Comparison of ENCODE assay signal across 17 cellular contexts in genomic region chr10:130958981-130959751, GRCh38.
DNase-seq lines count a peak whose midpoint lies in the region; ATAC-seq and TF ChIP-seq lines count a peak whose summit lies in the region.
"Had no signal": no experiment of that assay in that cellular context is flagged by ENCODE, and none has a peak within 500 bp of the region (broad histone marks: within the 10 kb centered on the region; RNA-seq: fewer than 3 reads in every experiment).

No MANE protein-coding gene starts in this region.

- H3K27me3 ChIP-seq in right atrium auricular region (no peaks in the 10 kb centered on the region), gastroesophageal sphincter (peaks cover 35% of the 10 kb centered on the region)
- no peaks in the 10 kb centered on the region for H3K27me3 ChIP-seq in naive thymus-derived CD4-positive, alpha-beta T cell (ENCODE audit: control insufficient read depth in 2 of 2, insufficient read depth in 2 of 2, low read length in 2 of 2)
- H3K27me3 ChIP-seq: BLaER1 had no signal

- CTCF ChIA-PET in naive thymus-derived CD4-positive, alpha-beta T cell (lab: Charles Lee): no interaction called here

- no peak overlapping the region for H3K4me3 ChIP-seq in right atrium auricular region
- no peak overlapping the region for H3K4me3 ChIP-seq in naive thymus-derived CD4-positive, alpha-beta T cell (ENCODE audit: low read length)
- no peak overlapping the region for H3K4me3 ChIP-seq in gastroesophageal sphincter
- H3K4me3 ChIP-seq: BLaER1 had no signal

- POLR2A ChIA-PET in naive thymus-derived CD4-positive, alpha-beta T cell (lab: Charles Lee): no interaction called here

- no peak for TF ChIP-seq POLR2A in gastroesophageal sphincter (IDR thresholded peaks at IDR 0.05)

- ATAC-seq in Right ventricle myocardium superior (ENCODE audit: poor library complexity): no peak
- ATAC-seq in naive thymus-derived CD4-positive, alpha-beta T cell: peak; percentile 20
- ATAC-seq in stimulated activated naive CD8-positive, alpha-beta T cell treated with anti-CD3 and anti-CD28 coated beads, Interleukin-15, amount 100 ng/mL, for 72 hours: peak; percentile 6
- ATAC-seq in gastroesophageal sphincter: no peak
- ATAC-seq: HepG2 had no signal

- no peak overlapping the region for H3K27ac ChIP-seq in right atrium auricular region
- no peak overlapping the region for H3K27ac ChIP-seq in naive thymus-derived CD4-positive, alpha-beta T cell (ENCODE audit: low read depth, low read length)
- no peak overlapping the region for H3K27ac ChIP-seq in gastroesophageal sphincter
- H3K27ac ChIP-seq: BLaER1 had no signal

- TF ChIP-seq CTCF in right atrium auricular region (IDR thresholded peaks at IDR 0.05) (no peak), gastroesophageal sphincter (IDR thresholded peaks at IDR 0.05) (no peak)

- H3K9me3 Mint-ChIP-seq in naive thymus-derived CD4-positive, alpha-beta T cell: peaks cover 0 to 3% (median 0%) of the 10 kb centered on the region in 11 donors
- H3K9me3 Mint-ChIP-seq in stimulated activated naive CD8-positive, alpha-beta T cell treated with anti-CD3 and anti-CD28 coated beads, Interleukin-15, amount 100 ng/mL, for 72 hours: peaks cover 0 to 6% of the 10 kb centered on the region in 2 donors

- H3K4me1 ChIP-seq in right atrium auricular region (no peaks in the 10 kb centered on the region), gastroesophageal sphincter (no peaks in the 10 kb centered on the region)
- H3K4me1 ChIP-seq in naive thymus-derived CD4-positive, alpha-beta T cell (ENCODE audit: control insufficient read depth in 2 of 2, insufficient read depth in 2 of 2, low read length in 2 of 2): no peaks in the 10 kb centered on the region

- H3K36me3 ChIP-seq in right atrium auricular region (no peaks in the 10 kb centered on the region), gastroesophageal sphincter (no peaks in the 10 kb centered on the region)
- no peaks in the 10 kb centered on the region for H3K36me3 ChIP-seq in naive thymus-derived CD4-positive, alpha-beta T cell (ENCODE audit: control insufficient read depth in 2 of 3, insufficient read depth in 3 of 3, low read length in 3 of 3)
- H3K36me3 ChIP-seq: BLaER1 had no signal

- 78 to 80% methylated on average over 7 to 10 of the region's 16 CpGs for WGBS in gastroesophageal sphincter (ENCODE audit: low coverage in 1 of 2), 2 donors

- no peaks in the 10 kb centered on the region for H3K36me3 Mint-ChIP-seq in naive thymus-derived CD4-positive, alpha-beta T cell
- H3K36me3 Mint-ChIP-seq: CD14-positive monocyte; CD4-positive, alpha-beta memory T cell had no signal

- H3K9me3 ChIP-seq in right atrium auricular region: no peaks in the 10 kb centered on the region
- no peaks in the 10 kb centered on the region for H3K9me3 ChIP-seq in naive thymus-derived CD4-positive, alpha-beta T cell (ENCODE audit: control insufficient read depth in 2 of 3, low read length in 3 of 3)
- no peaks in the 10 kb centered on the region for H3K9me3 ChIP-seq in gastroesophageal sphincter
- H3K9me3 ChIP-seq: BLaER1 had no signal

- H3K4me1 Mint-ChIP-seq in naive thymus-derived CD4-positive, alpha-beta T cell: no peaks in the 10 kb centered on the region
- no peaks in the 10 kb centered on the region for H3K4me1 Mint-ChIP-seq in stimulated activated naive CD8-positive, alpha-beta T cell treated with anti-CD3 and anti-CD28 coated beads, Interleukin-15, amount 100 ng/mL, for 72 hours
- H3K4me1 Mint-ChIP-seq: CD14-positive monocyte; CD4-positive, alpha-beta memory T cell had no signal

- intact Hi-C loops in Right ventricle myocardium superior (cut with DNase I): no loop called here
- intact Hi-C loops in naive thymus-derived CD4-positive, alpha-beta T cell (cut with micrococcal nuclease): no loop called here

- H3K27me3 Mint-ChIP-seq in naive thymus-derived CD4-positive, alpha-beta T cell: peaks cover 0 to 6% (median 0%) of the 10 kb centered on the region in 5 donors
- H3K27me3 Mint-ChIP-seq in stimulated activated naive CD8-positive, alpha-beta T cell treated with anti-CD3 and anti-CD28 coated beads, Interleukin-15, amount 100 ng/mL, for 72 hours: no peaks in the 10 kb centered on the region
- H3K27me3 Mint-ChIP-seq: CD4-positive, alpha-beta memory T cell had no signal

- DNase-seq in right atrium auricular region (ENCODE audit: low spot score) (peak; percentile 53), Right ventricle myocardium superior (no peak), NCI-H1436 treated with DMSO at 0.1 percent for 48 hours (lab: John Stamatoyannopoulos, UW) (no peak), NOMO-1 (lab: John Stamatoyannopoulos, UW; ENCODE audit: unreplicated experiment in 2 of 2) (no peak)
- DNase-seq in naive thymus-derived CD4-positive, alpha-beta T cell: no peak
- no peak for DNase-seq in stimulated activated naive CD8-positive, alpha-beta T cell treated with anti-CD3 and anti-CD28 coated beads, Interleukin-15, amount 100 ng/mL, for 72 hours
- DNase-seq: 8988T; CD4-positive, alpha-beta memory T cell; DMS153; DMS79; GDM1; GOT3; H9 had no signal

- no peak overlapping the region for H3K27ac Mint-ChIP-seq in naive thymus-derived CD4-positive, alpha-beta T cell
- no peak overlapping the region for H3K27ac Mint-ChIP-seq in stimulated activated naive CD8-positive, alpha-beta T cell treated with anti-CD3 and anti-CD28 coated beads, Interleukin-15, amount 100 ng/mL, for 72 hours
- H3K27ac Mint-ChIP-seq: CD14-positive monocyte; CD4-positive, alpha-beta memory T cell; H9 had no signal

- no peak overlapping the region for H3K4me3 Mint-ChIP-seq in naive thymus-derived CD4-positive, alpha-beta T cell
- no peak overlapping the region for H3K4me3 Mint-ChIP-seq in stimulated activated naive CD8-positive, alpha-beta T cell treated with anti-CD3 and anti-CD28 coated beads, Interleukin-15, amount 100 ng/mL, for 72 hours
- H3K4me3 Mint-ChIP-seq: CD14-positive monocyte; CD4-positive, alpha-beta memory T cell; H9 had no signal

- TF ChIP-seq EP300 in gastroesophageal sphincter (IDR thresholded peaks at IDR 0.05): no peak

Comparison
In these comparisons a context has a peak if more than half of its experiments do, and no peak if none do; other contexts are left out.
1. ATAC-seq: peak in naive thymus-derived CD4-positive, alpha-beta T cell (single experiment) and stimulated activated naive CD8-positive, alpha-beta T cell treated with anti-CD3 and anti-CD28 coated beads, Interleukin-15, amount 100 ng/mL, for 72 hours (single experiment); none in Right ventricle myocardium superior (single experiment) and gastroesophageal sphincter (single experiment).